ENCODE assay signal across 9 cellular contexts in the genomic region with DNA sequence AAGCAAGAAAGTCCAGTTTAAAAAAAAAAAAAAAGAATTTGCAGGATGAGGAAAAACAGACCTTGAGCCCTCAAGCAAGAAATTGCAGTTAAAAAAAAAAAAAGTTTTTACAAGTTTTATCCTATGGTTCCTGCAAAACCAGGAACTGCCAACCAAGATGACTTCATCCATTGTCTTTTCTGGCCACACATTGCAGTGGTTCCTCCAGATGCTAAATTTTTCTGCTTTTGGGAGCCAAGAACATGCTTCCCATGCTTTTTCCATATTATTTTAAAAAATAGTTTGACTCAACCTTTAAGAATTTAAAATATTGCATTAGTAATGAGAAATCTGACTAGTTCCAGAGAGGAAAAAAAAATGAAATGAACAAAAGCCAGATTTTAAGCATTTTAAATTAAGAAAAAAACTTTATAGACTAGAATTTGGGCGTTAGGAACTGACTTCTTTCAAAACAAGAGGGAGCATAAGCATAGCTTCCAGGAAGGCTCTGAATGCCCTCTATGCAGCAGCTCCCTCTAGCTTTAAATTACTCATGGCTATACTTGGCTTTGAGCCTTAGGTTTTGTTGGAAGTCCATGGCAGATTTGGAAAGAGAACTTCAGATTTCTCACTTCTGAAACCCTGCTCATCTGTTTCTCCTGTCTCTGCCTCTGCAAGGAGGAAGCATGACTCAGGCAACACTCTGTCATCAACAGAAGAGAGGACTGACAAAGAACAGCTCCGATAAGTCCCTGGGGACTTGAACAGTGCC.
DNase-seq lines count a peak whose midpoint lies in the region; ATAC-seq, FAIRE-seq and TF ChIP-seq lines count a peak whose summit lies in the region.
"Had no signal": no experiment of that assay in that cellular context is flagged by ENCODE, and none has a peak within 500 bp of the region (broad histone marks: within the 10 kb centered on the region; RNA-seq: fewer than 3 reads in every experiment).

No MANE protein-coding gene starts in this region.

- no peaks in the 10 kb centered on the region for H3K4me1 ChIP-seq in fibroblast of lung (ENCODE audit: control insufficient read depth, extremely low read depth, insufficient read depth, low read length)

- H3K9me3 ChIP-seq in fibroblast of lung (ENCODE audit: control insufficient read depth, insufficient read depth, low read depth, low read length) = no peaks in the 10 kb centered on the region

- DNase-seq in BJ (ENCODE audit: low read depth) (peak; percentile 70), OCI-M1 (lab: John Stamatoyannopoulos, UW) (peak; percentile 29), fibroblast of lung (ENCODE audit: low read depth in 2 of 2) (peak; percentile 7 to 77), putamen (ENCODE audit: low spot score) (peak; percentile 18), SHP77 (lab: John Stamatoyannopoulos, UW) (no peak), RCC 7860 (ENCODE audit: low spot score) (no peak)
- no peak for DNase-seq in effector CD4-positive, alpha-beta T cell

- H3K4me2 ChIP-seq in fibroblast of lung (ENCODE audit: extremely low read depth, insufficient read depth, low read length) = no peak overlapping the region

- H3K36me3 ChIP-seq in BJ (ENCODE audit: control insufficient read depth, insufficient read depth, low read length) = no peaks in the 10 kb centered on the region
- no peaks in the 10 kb centered on the region for H3K36me3 ChIP-seq in fibroblast of lung (ENCODE audit: control insufficient read depth, insufficient read depth, low read length)

- ATAC-seq in GM21423 (IDR thresholded peaks at IDR 0.05; ENCODE audit: unreplicated experiment) = peak; percentile 74
- ATAC-seq: HCT116 had no signal

- no peak overlapping the region for H2AFZ ChIP-seq in fibroblast of lung (ENCODE audit: low read length)

- H3K27me3 ChIP-seq in BJ (ENCODE audit: control insufficient read depth, insufficient read depth, low read length) (no peaks in the 10 kb centered on the region), fibroblast of lung (ENCODE audit: control insufficient read depth, insufficient read depth, low read length) (no peaks in the 10 kb centered on the region)

- no peaks in the 10 kb centered on the region for H3K79me2 ChIP-seq in fibroblast of lung (ENCODE audit: control insufficient read depth, insufficient read depth, low read length)

- FAIRE-seq in RCC 7860 (lab: Jason Lieb, UNC) = no peak

- H3K27ac ChIP-seq in fibroblast of lung (ENCODE audit: insufficient read depth, low read length) = no peak overlapping the region

- peak; percentile 33 for TF ChIP-seq CTCF in BJ (IDR thresholded peaks at IDR 0.05; ENCODE audit: insufficient read depth, low read depth, low read length)
- peak in 1 of 2 donors; percentile 21 for TF ChIP-seq CTCF in fibroblast of lung (conservative IDR thresholded peaks at IDR 0.05 in 1 of 2, IDR thresholded peaks at IDR 0.05 in 1 of 2; ENCODE audit: low read depth in 1 of 2, low read length in 2 of 2)

- H3K9ac ChIP-seq in fibroblast of lung (ENCODE audit: insufficient read depth, low read length) = no peak overlapping the region

- POLR2A ChIA-PET in BJ (lab: Charles Lee) = no interaction called here

- H4K20me1 ChIP-seq in fibroblast of lung (ENCODE audit: control insufficient read depth, extremely low read depth, insufficient read depth, low read length) = no peaks in the 10 kb centered on the region

- CTCF ChIA-PET in BJ (lab: Yijun Ruan, JAX) = interaction anchor here (0.8 to 1.4 kb wide), 3 partner anchors 19 to 59 kb away, joined by 3 to 6 read pairs (median 4); no protein-coding TSS in a partner anchor

- no peak overlapping the region for H3K4me3 ChIP-seq in BJ (ENCODE audit: low read depth, low read length)
- no peak overlapping the region for H3K4me3 ChIP-seq in fibroblast of lung (replicated peaks in 1 of 4; ENCODE audit: control extremely low read depth in 1 of 4, insufficient read depth in 1 of 4, low read depth in 3 of 4, low read length in 4 of 4)

Comparison
In these comparisons a context has a peak if more than half of its experiments do, and no peak if none do; other contexts are left out.
1. DNase-seq: peak in BJ (single experiment), OCI-M1 (single experiment), fibroblast of lung (2 of 2) and putamen (single experiment); none in SHP77 (0 of 2), RCC 7860 (single experiment) and effector CD4-positive, alpha-beta T cell (single experiment).